ENCODE assay signal across 8 cellular contexts in genomic region chr17:76868669-76869208, GRCh38. TPM values are rescaled to one million over a fixed set of nuclear protein-coding genes. Genes with fewer than 3 reads are reported as not detected.
A peak's percentile ranks its signal among the peaks of the same experiment; 100 is the strongest.
DNase-seq lines count a peak whose midpoint lies in the region; ATAC-seq and TF ChIP-seq lines count a peak whose summit lies in the region.

No MANE protein-coding gene starts in this region.

- H3K9me3 Mint-ChIP-seq in GM23338 = no peaks in the 10 kb centered on the region
- H3K9me3 Mint-ChIP-seq in activated naive CD4-positive, alpha-beta T cell treated with anti-CD3 and anti-CD28 coated beads, Interleukin-2, amount 50 U/mL, for 72 hours = no peaks in the 10 kb centered on the region

- no TSS peak for BruUV-seq in A673 (replicated peaks; lab: Mats Ljungman, UMichigan)

- H3K79me2 ChIP-seq in GM23338 (replicated peaks; ENCODE audit: insufficient read depth) = no peaks in the 10 kb centered on the region

- H3K27ac ChIP-seq in A673 (ENCODE audit: low read depth, low read length, poor library complexity, severe bottlenecking) (no peak overlapping the region), GM23338 (ENCODE audit: low read depth) (no peak overlapping the region), lower lobe of right lung (no peak overlapping the region)

- peak; percentile 7 for ATAC-seq in GM23338
- peak; percentile 22 to 37 for ATAC-seq in activated naive CD4-positive, alpha-beta T cell treated with anti-CD3 and anti-CD28 coated beads, Interleukin-2, amount 50 U/mL, for 72 hours
- peak in 1 of 2 donors; percentile 1 for ATAC-seq in lower lobe of right lung

- H3K9me3 ChIP-seq in A673 (ENCODE audit: low read depth, low read length, poor library complexity, severe bottlenecking) (no peaks in the 10 kb centered on the region), lower lobe of right lung (no peaks in the 10 kb centered on the region)

- intact Hi-C loops in A673 (cut with micrococcal nuclease; ENCODE audit: unreplicated experiment) (loop anchor here (1.0 to 10.0 kb wide), 2 partner anchors 188 to 376 kb away; no protein-coding TSS in a partner anchor), lower lobe of right lung (cut with DNase I) (no loop called here)

- H3K4me1 ChIP-seq in A673 (ENCODE audit: insufficient read depth, low read length, poor library complexity, severe bottlenecking) = peaks cover 5% of the 10 kb centered on the region
- H3K4me1 ChIP-seq in GM23338 (ENCODE audit: insufficient read depth) = peaks cover 12% of the 10 kb centered on the region; the same call in 1 of the 2 replicates
- peaks cover 8% of the 10 kb centered on the region for H3K4me1 ChIP-seq in lower lobe of right lung

- peaks cover 20% of the 10 kb centered on the region for H3K27me3 Mint-ChIP-seq in GM23338 (ENCODE audit: insufficient read depth, low read depth, poor library complexity)

- DNase-seq in A673 (ENCODE audit: low spot score) = no peak
- peak; percentile 50 for DNase-seq in GM23338 (ENCODE audit: low spot score)
- DNase-seq in activated naive CD4-positive, alpha-beta T cell treated with anti-CD3 and anti-CD28 coated beads, Interleukin-2, amount 50 U/mL, for 72 hours (ENCODE audit: low spot score in 2 of 2) = no peak
- DNase-seq in lower lobe of right lung = no peak
- no peak for DNase-seq in CD1c-positive myeloid dendritic cell (ENCODE audit: extremely low spot score)
- no peak for DNase-seq in HUDEP-2 (lab: John Stamatoyannopoulos, UW; ENCODE audit: unreplicated experiment in 76 of 76)
- no peak for DNase-seq in NCI-H1048 (lab: John Stamatoyannopoulos, UW)
- no peak for DNase-seq in NCI-H2171 treated with DMSO at 0.1 percent for 48 hours (lab: John Stamatoyannopoulos, UW)

- no peaks in the 10 kb centered on the region for H3K36me3 Mint-ChIP-seq in GM23338 (ENCODE audit: low read depth)
- no peaks in the 10 kb centered on the region for H3K36me3 Mint-ChIP-seq in activated naive CD4-positive, alpha-beta T cell treated with anti-CD3 and anti-CD28 coated beads, Interleukin-2, amount 50 U/mL, for 72 hours

- H3K4me2 ChIP-seq in GM23338 = peak overlapping the region; percentile 86

- H3K4me3 ChIP-seq in A673 (ENCODE audit: low read depth, low read length, poor library complexity, severe bottlenecking) (peak overlapping the region; percentile 44), GM23338 (peak overlapping the region; percentile 68), lower lobe of right lung (peak overlapping the region; percentile 42)

- no peak for TF ChIP-seq CTCF in A673 (conservative IDR thresholded peaks at IDR 0.05; ENCODE audit: low read depth, low read length)
- no peak for TF ChIP-seq CTCF in GM23338 (conservative IDR thresholded peaks at IDR 0.05; ENCODE audit: low read depth in 2 of 2)
- no peak for TF ChIP-seq CTCF in lower lobe of right lung (IDR thresholded peaks at IDR 0.05)

- H3K4me1 Mint-ChIP-seq in GM23338 = peaks cover 12% of the 10 kb centered on the region

- no peak overlapping the region for H3K27ac Mint-ChIP-seq in GM23338
- no peak overlapping the region for H3K27ac Mint-ChIP-seq in activated naive CD4-positive, alpha-beta T cell treated with anti-CD3 and anti-CD28 coated beads, Interleukin-2, amount 50 U/mL, for 72 hours

- peak overlapping the region; percentile 90 for H2AFZ ChIP-seq in GM23338

- H3F3A ChIP-seq in GM23338 (replicated peaks; ENCODE audit: low read depth) = no peaks in the 10 kb centered on the region

- CTCF ChIA-PET in A673 (lab: Charles Lee) = interaction anchor here (0.7 to 1.7 kb wide), 3 partner anchors 188 to 399 kb away, joined by 3 to 28 read pairs (median 3); no protein-coding TSS in a partner anchor

- 0 out of 2 replicates have a peak, but pooled peaks cover 7% of the 10 kb centered on the region for H4K20me1 ChIP-seq in GM23338 (replicated peaks; ENCODE audit: insufficient read depth)

- POLR2A ChIA-PET in A673 (lab: Charles Lee; ENCODE audit: low non-redundant PET) = interaction anchor here (1.0 kb wide), 1 partner anchor 188 kb away, joined by 3 read pairs; no protein-coding TSS in a partner anchor

- peak overlapping the region; percentile 74 for H3K4me3 Mint-ChIP-seq in GM23338

- H3K36me3 ChIP-seq in A673 (ENCODE audit: insufficient read depth, low read length, poor library complexity, severe bottlenecking) (no peaks in the 10 kb centered on the region), GM23338 (ENCODE audit: insufficient read depth) (no peaks in the 10 kb centered on the region), lower lobe of right lung (no peaks in the 10 kb centered on the region)

- no peaks in the 10 kb centered on the region for H3K9me2 ChIP-seq in GM23338 (ENCODE audit: insufficient read depth)

- H3K27me3 ChIP-seq in A673 (replicated peaks; ENCODE audit: insufficient read depth, low read depth, low read length, poor library complexity) (peaks cover 17% of the 10 kb centered on the region), GM23338 (ENCODE audit: insufficient read depth) (peaks cover 28% of the 10 kb centered on the region), lower lobe of right lung (ENCODE audit: low read depth) (peaks cover 42% of the 10 kb centered on the region)

TF ChIP-seq in GM23338, 12 proteins besides CTCF, POLR2A, EP300 and RAD21:
- TF ChIP-seq EZH2 (IDR thresholded peaks at IDR 0.05; ENCODE audit: low read depth, unreplicated experiment) = peak; percentile 70
- TF ChIP-seq CREB1 (CRISPR knock-in tag; IDR thresholded peaks at IDR 0.05; ENCODE audit: low read depth) = no peak
- TF ChIP-seq JUNB (IDR thresholded peaks at IDR 0.05; ENCODE audit: unreplicated experiment) = no peak
- no peak for TF ChIP-seq EZH2phosphoT487 (IDR thresholded peaks at IDR 0.05; ENCODE audit: unreplicated experiment)
TF ChIP-seq in GM23338: peak in this region for 1.

RNA-seq across cellular contexts. Expression of gene MGAT5B, which starts 0.5 kb away (rescaled TPM):
- total RNA-seq in A673 (2021) = 1.1 and 3.7 TPM in 2 replicates
- total RNA-seq in GM23338 (2014; rRNA removed; shearing (Covaris generic)) = 8.2 and 10.0 TPM in 2 replicates
- polyA plus RNA-seq in GM23338 (2016; fragmentation: Nextera tagmentation; extraction: Ambion mirVana) = 1.6 and 2.1 TPM in 2 replicates
- total RNA-seq in activated naive CD4-positive, alpha-beta T cell treated with anti-CD3 and anti-CD28 coated beads, Interleukin-2, amount 50 U/mL, for 72 hours = under 1 TPM in 1 of 2 donors, not detected in 1; 0.77 TPM
- total RNA-seq in lower lobe of right lung = 1.3 TPM
